2 cellular contexts compared by ENCODE assay signal in genomic region chr7:73671317-73671651, GRCh38.
TF ChIP-seq lines count a peak whose summit lies in the region.

No MANE protein-coding gene starts in this region.

TF ChIP-seq in SK-N-SH treated with all-trans-retinoic acid at 6 μM for 48 hours, 23 proteins besides CTCF, POLR2A, EP300 and RAD21 (continued from another document):
- TF ChIP-seq, protein P1, sequence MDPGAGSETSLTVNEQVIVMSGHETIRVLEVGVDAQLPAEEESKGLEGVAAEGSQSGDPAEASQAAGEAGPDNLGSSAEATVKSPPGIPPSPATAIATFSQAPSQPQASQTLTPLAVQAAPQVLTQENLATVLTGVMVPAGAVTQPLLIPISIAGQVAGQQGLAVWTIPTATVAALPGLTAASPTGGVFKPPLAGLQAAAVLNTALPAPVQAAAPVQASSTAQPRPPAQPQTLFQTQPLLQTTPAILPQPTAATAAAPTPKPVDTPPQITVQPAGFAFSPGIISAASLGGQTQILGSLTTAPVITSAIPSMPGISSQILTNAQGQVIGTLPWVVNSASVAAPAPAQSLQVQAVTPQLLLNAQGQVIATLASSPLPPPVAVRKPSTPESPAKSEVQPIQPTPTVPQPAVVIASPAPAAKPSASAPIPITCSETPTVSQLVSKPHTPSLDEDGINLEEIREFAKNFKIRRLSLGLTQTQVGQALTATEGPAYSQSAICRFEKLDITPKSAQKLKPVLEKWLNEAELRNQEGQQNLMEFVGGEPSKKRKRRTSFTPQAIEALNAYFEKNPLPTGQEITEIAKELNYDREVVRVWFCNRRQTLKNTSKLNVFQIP (CRISPR knock-in tag; IDR thresholded peaks at IDR 0.05; ENCODE audit: borderline replicate concordance, low read depth): no peak
- TF ChIP-seq GLIS3 (CRISPR knock-in tag; IDR thresholded peaks at IDR 0.05) (no peak), TCF4 (CRISPR knock-in tag; IDR thresholded peaks at IDR 0.05; ENCODE audit: borderline replicate concordance) (no peak), ZC3H10 (CRISPR knock-in tag; IDR thresholded peaks at IDR 0.05) (no peak), SNAI2 (CRISPR knock-in tag; IDR thresholded peaks at IDR 0.05) (no peak), PPARA (CRISPR knock-in tag; IDR thresholded peaks at IDR 0.05; ENCODE audit: borderline replicate concordance) (no peak)

TF ChIP-seq in WTC11, 78 proteins besides CTCF, POLR2A, EP300 and RAD21 (continued from another document):
- TF ChIP-seq ZMAT4 (CRISPR knock-in tag; IDR thresholded peaks at IDR 0.05) (no peak), ELF4 (CRISPR knock-in tag; IDR thresholded peaks at IDR 0.05; ENCODE audit: low read depth) (no peak), JUN (CRISPR knock-in tag; IDR thresholded peaks at IDR 0.05) (no peak)
- TF ChIP-seq, protein P2, sequence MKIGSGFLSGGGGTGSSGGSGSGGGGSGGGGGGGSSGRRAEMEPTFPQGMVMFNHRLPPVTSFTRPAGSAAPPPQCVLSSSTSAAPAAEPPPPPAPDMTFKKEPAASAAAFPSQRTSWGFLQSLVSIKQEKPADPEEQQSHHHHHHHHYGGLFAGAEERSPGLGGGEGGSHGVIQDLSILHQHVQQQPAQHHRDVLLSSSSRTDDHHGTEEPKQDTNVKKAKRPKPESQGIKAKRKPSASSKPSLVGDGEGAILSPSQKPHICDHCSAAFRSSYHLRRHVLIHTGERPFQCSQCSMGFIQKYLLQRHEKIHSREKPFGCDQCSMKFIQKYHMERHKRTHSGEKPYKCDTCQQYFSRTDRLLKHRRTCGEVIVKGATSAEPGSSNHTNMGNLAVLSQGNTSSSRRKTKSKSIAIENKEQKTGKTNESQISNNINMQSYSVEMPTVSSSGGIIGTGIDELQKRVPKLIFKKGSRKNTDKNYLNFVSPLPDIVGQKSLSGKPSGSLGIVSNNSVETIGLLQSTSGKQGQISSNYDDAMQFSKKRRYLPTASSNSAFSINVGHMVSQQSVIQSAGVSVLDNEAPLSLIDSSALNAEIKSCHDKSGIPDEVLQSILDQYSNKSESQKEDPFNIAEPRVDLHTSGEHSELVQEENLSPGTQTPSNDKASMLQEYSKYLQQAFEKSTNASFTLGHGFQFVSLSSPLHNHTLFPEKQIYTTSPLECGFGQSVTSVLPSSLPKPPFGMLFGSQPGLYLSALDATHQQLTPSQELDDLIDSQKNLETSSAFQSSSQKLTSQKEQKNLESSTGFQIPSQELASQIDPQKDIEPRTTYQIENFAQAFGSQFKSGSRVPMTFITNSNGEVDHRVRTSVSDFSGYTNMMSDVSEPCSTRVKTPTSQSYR (CRISPR knock-in tag; IDR thresholded peaks at IDR 0.05): 0 out of 2 replicates have a peak, but pooled peaks have one; percentile 54
TF ChIP-seq in WTC11: peak in this region for 2.
